In the genomic region with DNA sequence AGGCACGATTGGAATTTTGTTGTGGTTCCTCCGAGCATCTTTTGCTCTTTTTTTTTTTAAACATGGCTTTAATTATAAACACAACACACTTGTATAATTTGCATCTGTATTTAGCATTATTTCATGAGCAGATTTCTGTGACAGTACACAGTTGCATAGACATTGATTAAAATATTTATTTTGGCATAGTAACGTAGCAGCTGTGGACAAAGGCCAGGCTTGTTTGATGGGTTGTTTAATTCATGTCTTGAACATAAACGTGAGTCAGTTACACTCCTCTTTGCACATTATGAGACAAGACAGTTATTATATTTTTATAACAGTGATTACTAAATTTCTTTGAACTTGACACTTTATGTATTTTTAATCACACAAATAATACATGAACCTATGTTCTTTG, we compare ENCODE assay signal across 25 cellular contexts.
"Had no signal": no experiment of that assay in that cellular context is flagged by ENCODE, and none has a peak within 500 bp of the region (broad histone marks: within the 10 kb centered on the region; RNA-seq: fewer than 3 reads in every experiment).

No MANE protein-coding gene starts in this region.

- ATAC-seq: gastrocnemius medialis; left ventricle myocardium superior; naive thymus-derived CD4-positive, alpha-beta T cell; stimulated activated naive B cell treated with anti-CD40 and anti-IgM and Interleukin-4, amounts not matched to agents 10 μg/mL and 1 μg/mL and 100 μg/mL, for 72 hours; upper lobe of right lung had no signal

- DNase-seq: activated CD4-positive, alpha-beta memory T cell treated with anti-CD3 and anti-CD28 coated beads, Interleukin-2, amount 10 ng/mL, durations not matched to agents 7 days and 5 days; activated CD4-positive, alpha-beta T cell treated with anti-CD3 and anti-CD28 coated beads, Interleukin-2, amount 10 ng/mL, durations not matched to agents 7 days and 5 days; activated CD4-positive, CD25-positive, alpha-beta regulatory T cell treated with anti-CD3 and anti-CD28 coated beads, Interleukin-2, amount 50 U/mL, for 72 hours; activated CD8-positive, alpha-beta memory T cell treated with anti-CD3 and anti-CD28 coated beads, Interleukin-2, amount 50 U/mL, for 48 hours; activated gamma-delta T cell; activated naive CD4-positive, alpha-beta T cell treated with anti-CD3 and anti-CD28 coated beads, Interleukin-2, amount 10 ng/mL, durations not matched to agents 7 days and 5 days; activated naive CD8-positive, alpha-beta T cell treated with anti-CD3 and anti-CD28 coated beads, Interleukin-2, amount 10 ng/mL, durations not matched to agents 7 days and 5 days; activated T-cell treated with anti-CD3 and anti-CD28 coated beads, Interleukin-2, amount 50 U/mL, for 24 hours; cerebellar nuclear complex; colonic mucosa; effector CD8-positive, alpha-beta T cell; esophagus squamous epithelium; gastrocnemius medialis; islet precursor cell; left ventricle myocardium superior; mammary epithelial cell; naive thymus-derived CD4-positive, alpha-beta T cell; nucleus accumbens; stimulated activated CD4-positive, alpha-beta T cell treated with anti-CD3 and anti-CD28 coated beads, Interleukin-15, amount 100 ng/mL, for 24 hours; stimulated activated CD4-positive, alpha-beta T cell treated with anti-CD3 and anti-CD28 coated beads, Interleukin-2, amount 100 ng/mL, for 24 hours; stimulated activated naive B cell treated with anti-CD40 and anti-IgM and Interleukin-4, amounts not matched to agents 10 μg/mL and 1 μg/mL and 100 μg/mL, for 72 hours; stomach; T1000; thyroid gland; upper lobe of right lung had no signal
